ENCODE assay signal across 32 cellular contexts in the genomic region with DNA sequence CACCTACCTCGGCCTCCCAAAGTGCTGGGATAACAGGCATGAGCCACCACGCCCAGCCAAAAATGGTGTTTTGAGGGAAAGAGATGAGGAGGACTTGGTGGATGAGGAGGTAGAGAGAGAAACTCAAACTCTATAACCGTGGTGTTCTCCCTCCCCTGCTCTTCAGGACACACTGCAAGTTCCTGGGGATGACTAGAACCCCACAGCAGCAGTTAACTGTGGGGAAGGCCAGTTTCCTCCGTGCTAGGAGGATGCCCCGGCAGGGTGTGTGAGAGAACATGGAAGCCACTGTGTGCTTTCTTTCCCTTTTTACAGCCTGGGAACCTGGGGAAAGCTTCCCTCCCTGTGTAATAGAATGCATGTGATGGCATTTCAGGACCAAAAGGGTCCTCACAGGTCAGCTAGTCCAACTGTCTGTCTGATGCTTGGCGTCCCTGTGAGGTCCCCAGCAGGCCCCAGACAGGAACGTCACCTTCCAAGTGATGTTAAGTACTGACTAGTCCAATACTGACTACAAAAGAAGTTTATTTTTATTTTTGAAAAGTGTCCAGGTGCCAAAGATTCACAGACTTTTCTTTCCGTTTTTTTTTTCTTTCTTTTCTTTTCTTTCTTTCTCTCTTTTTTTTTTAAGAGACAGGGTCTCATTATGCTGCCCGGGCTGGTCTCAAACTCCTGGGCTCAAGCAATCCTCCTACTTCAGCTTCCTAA. TPM values are rescaled to one million over a fixed set of nuclear protein-coding genes. Genes with fewer than 3 reads are reported as not detected.
"Had no signal": no experiment of that assay in that cellular context is flagged by ENCODE, and none has a peak within 500 bp of the region (broad histone marks: within the 10 kb centered on the region; RNA-seq: fewer than 3 reads in every experiment).

No MANE protein-coding gene starts in this region.

- H3K27ac Mint-ChIP-seq: activated CD4-positive, alpha-beta memory T cell treated with anti-CD3 and anti-CD28 coated beads, Interleukin-2, amount 10 ng/mL, durations not matched to agents 7 days and 5 days; activated naive CD4-positive, alpha-beta T cell treated with anti-CD3 and anti-CD28 coated beads, Interleukin-2, amount 50 U/mL, for 24 hours; activated naive CD8-positive, alpha-beta T cell treated with anti-CD3 and anti-CD28 coated beads, Interleukin-2, amount 10 ng/mL, durations not matched to agents 7 days and 5 days; activated T-helper 2 cell treated with anti-CD3 and anti-CD28 coated beads, Interferon-gamma antibody, Interleukin-2, Interleukin-4, amounts not matched to agents 10 μg/mL and 5 μg/mL and 100 μg/mL, durations not matched to agents 14 hours and 24 hours and 36 hours had no signal

- H3K27ac ChIP-seq: ascending aorta, cardiac muscle cell, Peyer's patch, VCaP had no signal

- DNase-seq: activated CD4-positive, alpha-beta memory T cell treated with anti-CD3 and anti-CD28 coated beads, Interleukin-2, amount 10 ng/mL, durations not matched to agents 7 days and 5 days; activated CD4-positive, alpha-beta T cell treated with anti-CD3 and anti-CD28 coated beads for 1 hour; activated CD4-positive, alpha-beta T cell treated with anti-CD3 and anti-CD28 coated beads for 48 hours; activated CD4-positive, CD25-positive, alpha-beta regulatory T cell; activated gamma-delta T cell; activated naive CD4-positive, alpha-beta T cell treated with Interleukin-2 at 50 U/mL for 16 hours; activated naive CD8-positive, alpha-beta T cell treated with anti-CD3 and anti-CD28 coated beads, Interleukin-2, amount 10 ng/mL, durations not matched to agents 7 days and 5 days; activated T-cell treated with anti-CD3 and anti-CD28 coated beads, Interleukin-2, amount 50 U/mL, for 1 hour; amygdala; Karpas-422; NCI-H1105; NCI-H1436; NCI-H1694; NCI-H2029; NCI-H345; NCI-H524 treated with DMSO at 0.1 percent for 48 hours; PC-3; Peyer's patch; RPMI8226; SIG-M5; SW 1271; T-helper 1 cell; T-helper 2 cell; T-helper 9 cell had no signal

- H3K4me1 Mint-ChIP-seq: activated CD4-positive, alpha-beta memory T cell treated with anti-CD3 and anti-CD28 coated beads, Interleukin-2, amount 10 ng/mL, durations not matched to agents 7 days and 5 days; central memory CD8-positive, alpha-beta T cell had no signal

- H3K27me3 Mint-ChIP-seq: activated CD4-positive, alpha-beta memory T cell treated with anti-CD3 and anti-CD28 coated beads, Interleukin-2, amount 10 ng/mL, durations not matched to agents 7 days and 5 days; activated naive CD4-positive, alpha-beta T cell treated with anti-CD3 and anti-CD28 coated beads, Interleukin-2, amount 50 U/mL, for 24 hours; activated naive CD8-positive, alpha-beta T cell treated with anti-CD3 and anti-CD28 coated beads, Interleukin-2, amount 10 ng/mL, durations not matched to agents 7 days and 5 days; central memory CD8-positive, alpha-beta T cell had no signal

- H3K36me3 ChIP-seq: ascending aorta, cardiac muscle cell, Peyer's patch had no signal

- H3K27me3 ChIP-seq: ascending aorta, cardiac muscle cell, Peyer's patch had no signal

- H3K4me1 ChIP-seq: ascending aorta, Peyer's patch had no signal

- ATAC-seq: PC-3 had no signal

- H3K4me3 Mint-ChIP-seq: activated CD4-positive, alpha-beta memory T cell treated with anti-CD3 and anti-CD28 coated beads, Interleukin-2, amount 10 ng/mL, durations not matched to agents 7 days and 5 days; activated naive CD4-positive, alpha-beta T cell treated with anti-CD3 and anti-CD28 coated beads, Interleukin-2, amount 50 U/mL, for 24 hours; activated naive CD8-positive, alpha-beta T cell treated with anti-CD3 and anti-CD28 coated beads, Interleukin-2, amount 10 ng/mL, durations not matched to agents 7 days and 5 days; central memory CD8-positive, alpha-beta T cell had no signal

- H3K36me3 Mint-ChIP-seq: activated naive CD4-positive, alpha-beta T cell treated with anti-CD3 and anti-CD28 coated beads, Interleukin-2, amount 50 U/mL, for 24 hours; activated naive CD8-positive, alpha-beta T cell treated with anti-CD3 and anti-CD28 coated beads, Interleukin-2, amount 10 ng/mL, durations not matched to agents 7 days and 5 days had no signal

- H3K9me3 ChIP-seq: ascending aorta, Peyer's patch had no signal

- H3K4me3 ChIP-seq: ascending aorta, cardiac muscle cell, Peyer's patch had no signal

- H3K9me3 Mint-ChIP-seq: activated CD4-positive, alpha-beta memory T cell treated with anti-CD3 and anti-CD28 coated beads, Interleukin-2, amount 10 ng/mL, durations not matched to agents 7 days and 5 days; activated naive CD4-positive, alpha-beta T cell treated with anti-CD3 and anti-CD28 coated beads, Interleukin-2, amount 50 U/mL, for 24 hours; activated T-helper 2 cell treated with anti-CD3 and anti-CD28 coated beads, Interferon-gamma antibody, Interleukin-2, Interleukin-4, amounts not matched to agents 10 μg/mL and 5 μg/mL and 100 μg/mL, durations not matched to agents 14 hours and 24 hours and 36 hours; central memory CD8-positive, alpha-beta T cell had no signal

RNA-seq across cellular contexts. Expression of gene MYCN, which starts 38.9 kb away (rescaled TPM):
- total RNA-seq: activated CD4-positive, alpha-beta memory T cell treated with anti-CD3 and anti-CD28 coated beads, Interleukin-2, amount 10 ng/mL, durations not matched to agents 7 days and 5 days; activated CD8-positive, alpha-beta memory T cell treated with anti-CD3 and anti-CD28 coated beads for 36 hours; activated naive CD8-positive, alpha-beta T cell treated with anti-CD3 and anti-CD28 coated beads, Interleukin-2, amount 10 ng/mL, durations not matched to agents 7 days and 5 days; activated T-helper 2 cell treated with anti-CD3 and anti-CD28 coated beads, Interferon-gamma antibody, Interleukin-2, Interleukin-4, amounts not matched to agents 10 μg/mL and 5 μg/mL and 100 μg/mL, durations not matched to agents 14 hours and 24 hours and 36 hours; ascending aorta; MCF 10A; PC-3 had no signal
